Comparison of ENCODE assay signal across 25 cellular contexts in genomic region chr2:191008286-191008685, GRCh38. TPM values are rescaled to one million over a fixed set of nuclear protein-coding genes. Genes with fewer than 3 reads are reported as not detected.
A peak's percentile ranks its signal among the peaks of the same experiment; 100 is the strongest.
DNase-seq lines count a peak whose midpoint lies in the region; ATAC-seq, FAIRE-seq and TF ChIP-seq lines count a peak whose summit lies in the region.
"Had no signal": no experiment of that assay in that cellular context is flagged by ENCODE, and none has a peak within 500 bp of the region (broad histone marks: within the 10 kb centered on the region; RNA-seq: fewer than 3 reads in every experiment).

No MANE protein-coding gene starts in this region.

- H3K27ac ChIP-seq in CD8-positive, alpha-beta T cell (ENCODE audit: low read depth, low read length) = no peak overlapping the region
- no peak overlapping the region for H3K27ac ChIP-seq in GM12878 (ENCODE audit: control insufficient read depth, insufficient read depth)
- no peak overlapping the region for H3K27ac ChIP-seq in gastroesophageal sphincter
- H3K27ac ChIP-seq: ascending aorta, transverse colon had no signal

- H3K4me3 Mint-ChIP-seq in activated CD4-positive, alpha-beta T cell treated with anti-CD3 and anti-CD28 coated beads for 36 hours = no peak overlapping the region
- peak overlapping the region; percentile 15 for H3K4me3 Mint-ChIP-seq in CD8-positive, alpha-beta T cell
- H3K4me3 Mint-ChIP-seq in activated B cell treated with CpG ODN at 0.5 μM for 24 hours = no peak overlapping the region

- TF ChIP-seq EP300 in GM12878 (IDR thresholded peaks at IDR 0.05; ENCODE audit: borderline replicate concordance in 1 of 2, control insufficient read depth in 1 of 2, low read depth in 2 of 2, low read length in 2 of 2) (no peak), gastroesophageal sphincter (IDR thresholded peaks at IDR 0.05) (no peak)

- no peak for TF ChIP-seq RAD21 in GM12878 (IDR thresholded peaks at IDR 0.05; ENCODE audit: insufficient read depth, low read depth, low read length)

- DNase-seq in activated CD4-positive, alpha-beta T cell treated with anti-CD3 and anti-CD28 coated beads for 36 hours = no peak
- no peak for DNase-seq in activated CD4-positive, alpha-beta T cell treated with anti-CD3 and anti-CD28 coated beads, Interleukin-2, amount 50 U/mL, for 48 hours
- no peak for DNase-seq in CD8-positive, alpha-beta T cell
- DNase-seq in activated B cell treated with CpG ODN at 0.5 μM for 24 hours (no peak), GM12878 (ENCODE audit: low read depth, low spot score) (no peak), T-helper 9 cell (no peak)
- DNase-seq: activated effector memory CD4-positive, alpha-beta T cell treated with Interleukin-2 at 50 U/mL for 16 hours; AML-193; central memory CD4-positive, alpha-beta T cell; head of caudate nucleus; left colon; mesendoderm; naive B cell; NCI-H1105; NCI-H2029 treated with DMSO at 0.1 percent for 48 hours; NCI-H345; right cardiac atrium; SHP77; stimulated activated CD4-positive, alpha-beta T cell treated with anti-CD3 and anti-CD28 coated beads, Interleukin-12 subunit alpha, Interleukin-12 subunit beta, amount 100 ng/mL, for 4 hours; stimulated activated CD4-positive, alpha-beta T cell treated with anti-CD3 and anti-CD28 coated beads, Interleukin-4, amount 100 ng/mL, for 4 hours; transverse colon had no signal

- H3K4me2 ChIP-seq in GM12878 (ENCODE audit: control insufficient read depth, insufficient read depth) = no peak overlapping the region

- H3K9ac ChIP-seq in GM12878 (ENCODE audit: control insufficient read depth, insufficient read depth, low read length) = no peak overlapping the region

- H3K9me3 ChIP-seq in CD8-positive, alpha-beta T cell (ENCODE audit: low read length) = no peaks in the 10 kb centered on the region
- H3K9me3 ChIP-seq in GM12878 (replicated peaks; ENCODE audit: control insufficient read depth, insufficient read depth, low read length) (peaks cover 24% of the 10 kb centered on the region; the same call in 2 of the 3 replicates), gastroesophageal sphincter (no peaks in the 10 kb centered on the region)
- H3K9me3 ChIP-seq: ascending aorta, transverse colon had no signal

- BruUV-seq in GM12878 (replicated peaks; lab: Mats Ljungman, UMichigan) = no TSS peak

- intact Hi-C loops in activated CD4-positive, alpha-beta T cell treated with anti-CD3 and anti-CD28 coated beads for 36 hours (cut with DNase I, micrococcal nuclease) = no loop called here
- intact Hi-C loops in CD8-positive, alpha-beta T cell (cut with DNase I, micrococcal nuclease) = no loop called here
- intact Hi-C loops in activated B cell treated with CpG ODN at 0.5 μM for 24 hours (cut with micrococcal nuclease) = no loop called here
- intact Hi-C loops in GM12878 (cut with micrococcal nuclease; ENCODE audit: unreplicated experiment) = no loop called here

- no peak for TF ChIP-seq POLR2A in GM12878 (IDR thresholded peaks at IDR 0.05; ENCODE audit: low read depth, low read length)
- no peak for TF ChIP-seq POLR2A in gastroesophageal sphincter (IDR thresholded peaks at IDR 0.05)

- peak overlapping the region; percentile 53 for H3K27ac Mint-ChIP-seq in activated CD4-positive, alpha-beta T cell treated with anti-CD3 and anti-CD28 coated beads for 36 hours
- H3K27ac Mint-ChIP-seq in CD8-positive, alpha-beta T cell = peak overlapping the region; percentile 75
- H3K27ac Mint-ChIP-seq in activated B cell treated with CpG ODN at 0.5 μM for 24 hours = peak overlapping the region; percentile 41

- H3K4me3 ChIP-seq in CD8-positive, alpha-beta T cell (ENCODE audit: low read depth, low read length) = no peak overlapping the region
- H3K4me3 ChIP-seq in GM12878 (no peak overlapping the region), gastroesophageal sphincter (no peak overlapping the region)
- H3K4me3 ChIP-seq: ascending aorta, transverse colon had no signal

- SMC1A ChIA-PET in GM12878 (lab: Charles Lee; ENCODE audit: uncharacterized antibody, unreplicated experiment) = interaction anchor here (1.1 to 2.0 kb wide), 6 partner anchors 11 to 61 kb away, joined by 4 to 7 read pairs (median 4); no protein-coding TSS in a partner anchor

- H2AFZ ChIP-seq in GM12878 (ENCODE audit: control insufficient read depth, low read depth, low read length) = no peak overlapping the region

- H3K79me2 ChIP-seq in GM12878 (ENCODE audit: control insufficient read depth, insufficient read depth, low read length) = peaks cover 90% of the 10 kb centered on the region

- CTCF ChIA-PET in activated CD4-positive, alpha-beta T cell treated with anti-CD3 and anti-CD28 coated beads for 36 hours (lab: Charles Lee) = interaction anchor here (0.6 to 1.2 kb wide), 6 partner anchors 13 to 1298 kb away, joined by 3 to 4 read pairs (median 3); no protein-coding TSS in a partner anchor
- CTCF ChIA-PET in CD8-positive, alpha-beta T cell (lab: Charles Lee) = interaction anchor here (1.3 to 1.6 kb wide), 2 partner anchors 12 to 25 kb away, joined by 3 to 4 read pairs; no protein-coding TSS in a partner anchor
- CTCF ChIA-PET in activated B cell treated with CpG ODN at 0.5 μM for 24 hours (lab: Charles Lee) = interaction anchor here (0.5 kb wide), 1 partner anchor 207 kb away, joined by 3 read pairs; no protein-coding TSS in a partner anchor
- CTCF ChIA-PET in GM12878 (lab: Yijun Ruan, JAX) = interaction anchor here (0.5 to 1.5 kb wide), 5 partner anchors 11 to 765 kb away, joined by 3 to 4 read pairs (median 3); no protein-coding TSS in a partner anchor

- POLR2A ChIA-PET in activated CD4-positive, alpha-beta T cell treated with anti-CD3 and anti-CD28 coated beads for 36 hours (lab: Charles Lee) = interaction anchor here (0.6 kb wide), 1 partner anchor 126 kb away, joined by 3 read pairs; no protein-coding TSS in a partner anchor
- POLR2A ChIA-PET in CD8-positive, alpha-beta T cell (lab: Charles Lee) = interaction anchor here (1.7 kb wide), 1 partner anchor 12 kb away, joined by 7 read pairs; no protein-coding TSS in a partner anchor
- POLR2A ChIA-PET in activated B cell treated with CpG ODN at 0.5 μM for 24 hours (lab: Charles Lee) = interaction anchor here (1.8 kb wide), 1 partner anchor 11 kb away, joined by 9 read pairs; no protein-coding TSS in a partner anchor
- POLR2A ChIA-PET in GM12878 (lab: Charles Lee) = interaction anchor here (0.8 kb wide), 1 partner anchor 24 kb away, joined by 3 read pairs; no protein-coding TSS in a partner anchor

- peaks cover 61% of the 10 kb centered on the region for H3K4me1 Mint-ChIP-seq in activated CD4-positive, alpha-beta T cell treated with anti-CD3 and anti-CD28 coated beads for 36 hours
- peaks cover 70% of the 10 kb centered on the region for H3K4me1 Mint-ChIP-seq in CD8-positive, alpha-beta T cell (ENCODE audit: low read depth)
- peaks cover 28% of the 10 kb centered on the region for H3K4me1 Mint-ChIP-seq in activated B cell treated with CpG ODN at 0.5 μM for 24 hours

- no peak for FAIRE-seq in GM12878 (lab: Jason Lieb, UNC)
- FAIRE-seq: H1 had no signal

- RAD21 ChIA-PET in GM12878 (lab: Charles Lee; ENCODE audit: unreplicated experiment) = no interaction called here

- no peak for ATAC-seq in activated CD4-positive, alpha-beta T cell treated with anti-CD3 and anti-CD28 coated beads for 36 hours
- ATAC-seq in CD8-positive, alpha-beta T cell = no peak
- ATAC-seq in activated B cell treated with CpG ODN at 0.5 μM for 24 hours (ENCODE audit: low read depth) (no peak), GM12878 (no peak), GM19324 (IDR thresholded peaks at IDR 0.05; ENCODE audit: low FRiP score, unreplicated experiment) (no peak), gastroesophageal sphincter (no peak)
- ATAC-seq: left colon, right cardiac atrium had no signal

- no peaks in the 10 kb centered on the region for H3K27me3 Mint-ChIP-seq in activated CD4-positive, alpha-beta T cell treated with anti-CD3 and anti-CD28 coated beads for 36 hours
- H3K27me3 Mint-ChIP-seq in CD8-positive, alpha-beta T cell (ENCODE audit: low read depth) = no peaks in the 10 kb centered on the region
- no peaks in the 10 kb centered on the region for H3K27me3 Mint-ChIP-seq in activated B cell treated with CpG ODN at 0.5 μM for 24 hours
- H3K27me3 Mint-ChIP-seq: naive B cell had no signal

- peaks cover 67% of the 10 kb centered on the region for H3K36me3 Mint-ChIP-seq in activated CD4-positive, alpha-beta T cell treated with anti-CD3 and anti-CD28 coated beads for 36 hours (ENCODE audit: low read depth)
- H3K36me3 Mint-ChIP-seq in CD8-positive, alpha-beta T cell = peaks cover 77% of the 10 kb centered on the region
- peaks cover 68% of the 10 kb centered on the region for H3K36me3 Mint-ChIP-seq in activated B cell treated with CpG ODN at 0.5 μM for 24 hours (ENCODE audit: low read depth)

- peaks cover 52% of the 10 kb centered on the region for H3K36me3 ChIP-seq in CD8-positive, alpha-beta T cell (ENCODE audit: insufficient read depth, low read length)
- H3K36me3 ChIP-seq in GM12878 (ENCODE audit: control insufficient read depth in 2 of 2, insufficient read depth in 2 of 2, low read length in 1 of 2) = peaks cover 22 to 71% of the 10 kb centered on the region in 2 experiments
- peaks cover 12 to 78% of the 10 kb centered on the region in 2 donors for H3K36me3 ChIP-seq in gastroesophageal sphincter

- H3K4me1 ChIP-seq in CD8-positive, alpha-beta T cell (ENCODE audit: insufficient read depth, low read length) = peaks cover 58% of the 10 kb centered on the region
- H3K4me1 ChIP-seq in GM12878 (ENCODE audit: control insufficient read depth, insufficient read depth, low read length) = peaks cover 5% of the 10 kb centered on the region
- peaks cover 2 to 37% (median 20%) of the 10 kb centered on the region in 3 donors for H3K4me1 ChIP-seq in gastroesophageal sphincter

- peaks cover 22% of the 10 kb centered on the region for H4K20me1 ChIP-seq in GM12878 (ENCODE audit: control insufficient read depth, insufficient read depth)

- in situ Hi-C loops in GM12878 (cut with MboI) = no loop called here

- TF ChIP-seq CTCF in CD8-positive, alpha-beta T cell (IDR thresholded peaks at IDR 0.05) = no peak
- TF ChIP-seq CTCF in activated B cell treated with CpG ODN at 0.5 μM for 24 hours (IDR thresholded peaks at IDR 0.05) = no peak
- no peak for TF ChIP-seq CTCF in GM12878 (IDR thresholded peaks at IDR 0.05 in 2 of 3, conservative IDR thresholded peaks at IDR 0.05 in 1 of 3; ENCODE audit: control insufficient read depth in 2 of 3, extremely low read depth in 1 of 3, insufficient read depth in 1 of 3, low read depth in 3 of 3, low read length in 3 of 3)
- TF ChIP-seq CTCF in gastroesophageal sphincter (IDR thresholded peaks at IDR 0.05) = no peak

- no peaks in the 10 kb centered on the region for H3K27me3 ChIP-seq in CD8-positive, alpha-beta T cell (ENCODE audit: insufficient read depth, low read length)
- H3K27me3 ChIP-seq in GM12878 (replicated peaks in 1 of 2; ENCODE audit: control insufficient read depth in 2 of 2, insufficient read depth in 2 of 2, low read length in 1 of 2) = no peaks in the 10 kb centered on the region
- H3K27me3 ChIP-seq in gastroesophageal sphincter = no peaks in the 10 kb centered on the region
- H3K27me3 ChIP-seq: ascending aorta, transverse colon had no signal

- peaks cover 17% of the 10 kb centered on the region for H3K9me3 Mint-ChIP-seq in activated CD4-positive, alpha-beta T cell treated with anti-CD3 and anti-CD28 coated beads for 36 hours (ENCODE audit: low read depth)
- H3K9me3 Mint-ChIP-seq in CD8-positive, alpha-beta T cell = peaks cover 5% of the 10 kb centered on the region
- H3K9me3 Mint-ChIP-seq in activated B cell treated with CpG ODN at 0.5 μM for 24 hours = peaks cover 2% of the 10 kb centered on the region

RNA-seq across cellular contexts. Expression of gene STAT1, which starts 5.7 kb away (rescaled TPM):
- 100 to 1,000 TPM; 317 to 343 TPM for total RNA-seq in activated CD4-positive, alpha-beta T cell treated with anti-CD3 and anti-CD28 coated beads for 36 hours
- total RNA-seq in CD8-positive, alpha-beta T cell = 10 to 100 TPM; 66.7 to 69.9 TPM
- total RNA-seq in activated B cell treated with CpG ODN at 0.5 μM for 24 hours = 71.2 and 85.1 TPM in 2 replicates
- 234 and 236 TPM in 2 replicates for total RNA-seq in GM12878 (2013; cell fraction: nucleolus; rRNA removed)
- total RNA-seq in GM12878 (2014; rRNA removed) = 266 and 304 TPM in 2 replicates
- 249 and 277 TPM in 2 replicates for total RNA-seq in GM12878 (2014; rRNA removed; fragmentation: Illumina TruSeq; extraction: Trizol)
- total RNA-seq in GM12878 (2021) = 309 and 336 TPM in 2 replicates
- polyA plus RNA-seq in GM12878 (2011; ENCODE audit: low read depth) = 185 TPM
- 398 and 422 TPM in 2 replicates for polyA plus RNA-seq in GM12878 (2011; rRNA removed)
- 272 and 306 TPM in 2 replicates for polyA plus RNA-seq in GM12878 (2011; cell fraction: cytosol; rRNA removed)
- 395 and 414 TPM in 2 replicates for polyA plus RNA-seq in GM12878 (2011; cell fraction: nucleus; rRNA removed)
- polyA plus RNA-seq in GM12878 (2012) = 237 and 268 TPM in 2 replicates
- polyA plus RNA-seq in GM12878 (2014; fragmentation: Illumina TruSeq; extraction: Trizol) = 337 and 410 TPM in 2 replicates
- 100 to 1,000 TPM in 1 of 2 experiments, 10 to 100 TPM in 1; 81.8 to 102 TPM for polyA plus RNA-seq in GM12878 (2014; fragmentation: Nextera tagmentation; extraction: Ambion mirVana)
- polyA plus RNA-seq in GM12878 (2014; rRNA removed) = 243 and 305 TPM in 2 replicates
- 100 to 1,000 TPM; 318 to 326 TPM for polyA plus RNA-seq in GM12878 (2016; fragmentation: Nextera tagmentation; extraction: Ambion mirVana)
- 452 and 493 TPM in 2 replicates for polyA minus RNA-seq in GM12878 (2011; rRNA and poly(A)+ RNA removed)
- polyA minus RNA-seq in GM12878 (2011; cell fraction: cytosol; rRNA and poly(A)+ RNA removed) = 179 and 200 TPM in 2 replicates
- polyA minus RNA-seq in GM12878 (2011; cell fraction: nucleus; rRNA and poly(A)+ RNA removed) = 391 and 520 TPM in 2 replicates
- 10 to 100 TPM; 47.0 to 59.9 (median 53.5) TPM for total RNA-seq in gastroesophageal sphincter
